ENCODE assay signal across 30 cellular contexts in the genomic region with DNA sequence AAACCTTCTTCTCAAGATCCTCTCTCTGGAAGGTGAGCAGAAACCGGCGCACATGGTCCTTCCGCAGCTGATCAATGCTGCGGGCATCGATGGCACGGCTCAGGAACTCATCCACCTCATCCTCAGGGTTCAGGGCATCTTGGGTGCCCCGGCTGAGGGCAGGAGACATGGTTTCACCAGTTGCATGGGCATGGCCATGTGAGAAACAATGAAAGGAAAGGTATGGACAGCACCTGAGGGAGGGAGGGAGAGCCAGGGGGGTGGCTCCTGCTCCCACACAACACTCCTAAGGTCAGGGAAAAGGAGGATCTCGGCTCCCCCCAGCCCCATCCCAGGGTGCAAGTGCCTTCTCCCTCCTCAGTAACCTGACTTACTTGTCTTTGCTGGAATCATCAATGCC. TPM values are rescaled to one million over a fixed set of nuclear protein-coding genes. Genes with fewer than 3 reads are reported as not detected.
"Had no signal": no experiment of that assay in that cellular context is flagged by ENCODE, and none has a peak within 500 bp of the region (broad histone marks: within the 10 kb centered on the region; RNA-seq: fewer than 3 reads in every experiment).

No MANE protein-coding gene starts in this region.

- H3K79me2 ChIP-seq: parathyroid adenoma had no signal

- H3K36me3 ChIP-seq: neural progenitor cell, neutrophil, ovary, uterus had no signal

- ATAC-seq: naive thymus-derived CD4-positive, alpha-beta T cell; natural killer cell; psoas muscle; right cardiac atrium; right lobe of liver; stimulated activated effector memory CD8-positive, alpha-beta T cell treated with anti-CD3 and anti-CD28 coated beads, Interleukin-12 subunit alpha, Interleukin-12 subunit beta, amount 100 ng/mL, for 72 hours; stimulated activated naive B cell treated with anti-CD40 and anti-IgM and Interleukin-4, amounts not matched to agents 10 μg/mL and 1 μg/mL and 100 μg/mL, for 72 hours; upper lobe of right lung had no signal

- H3K36me3 Mint-ChIP-seq: naive thymus-derived CD4-positive, alpha-beta T cell; natural killer cell; stimulated activated effector memory CD8-positive, alpha-beta T cell treated with anti-CD3 and anti-CD28 coated beads, Interleukin-12 subunit alpha, Interleukin-12 subunit beta, amount 100 ng/mL, for 72 hours; stimulated activated naive B cell treated with anti-CD40 and anti-IgM and Interleukin-4, amounts not matched to agents 10 μg/mL and 1 μg/mL and 100 μg/mL, for 72 hours had no signal

- H3K9me3 ChIP-seq: neutrophil, ovary, psoas muscle, right lobe of liver, sigmoid colon, stomach, suprapubic skin, testis, tibial artery, transverse colon, upper lobe of right lung, uterus had no signal

- H3K4me3 ChIP-seq: neural progenitor cell, ovary, psoas muscle, right lobe of liver, sigmoid colon, stomach, suprapubic skin, testis, tibial artery, transverse colon, upper lobe of right lung, uterus had no signal

- H3K27me3 ChIP-seq: neural progenitor cell, neutrophil, ovary, right lobe of liver, sigmoid colon, stomach, suprapubic skin, testis, tibial artery, transverse colon, upper lobe of right lung, uterus had no signal

- H3K27me3 Mint-ChIP-seq: progenitor cell of endocrine pancreas; stimulated activated naive B cell treated with anti-CD40 and anti-IgM and Interleukin-4, amounts not matched to agents 10 μg/mL and 1 μg/mL and 100 μg/mL, for 72 hours; stimulated activated naive CD8-positive, alpha-beta T cell treated with anti-CD3 and anti-CD28 coated beads, Interleukin-15, Interleukin-2, amounts not matched to agents 100 ng/mL and 50 ng/mL, for 24 hours; type B pancreatic cell had no signal

- H3K27ac ChIP-seq: neural progenitor cell, neutrophil, ovary, parathyroid adenoma, psoas muscle, right lobe of liver, sigmoid colon, stomach, suprapubic skin, testis, tibial artery, transverse colon, upper lobe of right lung, uterus had no signal

- H3K4me2 ChIP-seq: neural progenitor cell had no signal

- H3K4me1 ChIP-seq: neural progenitor cell, parathyroid adenoma, right lobe of liver had no signal

- H3K9me3 Mint-ChIP-seq: naive thymus-derived CD4-positive, alpha-beta T cell; natural killer cell; nephron; neural progenitor cell; stimulated activated effector memory CD8-positive, alpha-beta T cell treated with anti-CD3 and anti-CD28 coated beads, Interleukin-12 subunit alpha, Interleukin-12 subunit beta, amount 100 ng/mL, for 72 hours; stimulated activated naive B cell treated with anti-CD40 and anti-IgM and Interleukin-4, amounts not matched to agents 10 μg/mL and 1 μg/mL and 100 μg/mL, for 72 hours; stimulated activated naive CD8-positive, alpha-beta T cell treated with anti-CD3 and anti-CD28 coated beads, Interleukin-15, Interleukin-2, amounts not matched to agents 100 ng/mL and 50 ng/mL, for 24 hours; type B pancreatic cell had no signal

- H3K4me3 Mint-ChIP-seq: naive thymus-derived CD4-positive, alpha-beta T cell; natural killer cell; nephron; neural progenitor cell; stimulated activated effector memory CD8-positive, alpha-beta T cell treated with anti-CD3 and anti-CD28 coated beads, Interleukin-12 subunit alpha, Interleukin-12 subunit beta, amount 100 ng/mL, for 72 hours; stimulated activated naive B cell treated with anti-CD40 and anti-IgM and Interleukin-4, amounts not matched to agents 10 μg/mL and 1 μg/mL and 100 μg/mL, for 72 hours; stimulated activated naive CD8-positive, alpha-beta T cell treated with anti-CD3 and anti-CD28 coated beads, Interleukin-15, Interleukin-2, amounts not matched to agents 100 ng/mL and 50 ng/mL, for 24 hours; type B pancreatic cell had no signal

- DNase-seq: naive thymus-derived CD4-positive, alpha-beta T cell; natural killer cell; nucleus accumbens; psoas muscle; right cardiac atrium; right lobe of liver; sigmoid colon; small intestine; stimulated activated CD4-positive, alpha-beta T cell treated with anti-CD3 and anti-CD28 coated beads, Interleukin-15, amount 100 ng/mL, for 24 hours; stimulated activated CD4-positive, alpha-beta T cell treated with anti-CD3 and anti-CD28 coated beads, Interleukin-2, amount 100 ng/mL, for 24 hours; stimulated activated CD4-positive, alpha-beta T cell treated with anti-CD3 and anti-CD28 coated beads, Interleukin-2, amount 100 ng/mL, for 48 hours; stimulated activated CD4-positive, alpha-beta T cell treated with anti-CD3 and anti-CD28 coated beads, Interleukin-4, amount 100 ng/mL, for 24 hours; stimulated activated naive B cell treated with anti-CD40 and anti-IgM and Interleukin-4, amounts not matched to agents 10 μg/mL and 1 μg/mL and 100 μg/mL, for 72 hours; stimulated activated naive CD4-positive, alpha-beta T cell treated with Interleukin-2 at 50 U/mL for 16 hours; stomach; testis; tibial artery; transverse colon; upper lobe of right lung; uterus had no signal

- H3K9ac ChIP-seq: neural progenitor cell, parathyroid adenoma had no signal

- H3K27ac Mint-ChIP-seq: naive thymus-derived CD4-positive, alpha-beta T cell; natural killer cell; nephron; neural progenitor cell; progenitor cell of endocrine pancreas; stimulated activated effector memory CD8-positive, alpha-beta T cell treated with anti-CD3 and anti-CD28 coated beads, Interleukin-12 subunit alpha, Interleukin-12 subunit beta, amount 100 ng/mL, for 72 hours; stimulated activated naive B cell treated with anti-CD40 and anti-IgM and Interleukin-4, amounts not matched to agents 10 μg/mL and 1 μg/mL and 100 μg/mL, for 72 hours; stimulated activated naive CD8-positive, alpha-beta T cell treated with anti-CD3 and anti-CD28 coated beads, Interleukin-15, Interleukin-2, amounts not matched to agents 100 ng/mL and 50 ng/mL, for 24 hours; type B pancreatic cell had no signal

- FAIRE-seq: small intestine had no signal

- H2AFZ ChIP-seq: neural progenitor cell, parathyroid adenoma had no signal

RNA-seq across cellular contexts. Expression of gene ADCY6, which starts 13.6 kb away (rescaled TPM):
- polyA plus RNA-seq: naive thymus-derived CD4-positive, alpha-beta T cell had no signal
